1 cellular context compared by ENCODE assay signal in genomic region chr12:80709811-80710726, GRCh38.
TF ChIP-seq lines count a peak whose summit lies in the region.

No MANE protein-coding gene starts in this region.

TF ChIP-seq in WTC11, 78 proteins besides CTCF, POLR2A, EP300 and RAD21 (continued from another document):
- TF ChIP-seq, protein P1, sequence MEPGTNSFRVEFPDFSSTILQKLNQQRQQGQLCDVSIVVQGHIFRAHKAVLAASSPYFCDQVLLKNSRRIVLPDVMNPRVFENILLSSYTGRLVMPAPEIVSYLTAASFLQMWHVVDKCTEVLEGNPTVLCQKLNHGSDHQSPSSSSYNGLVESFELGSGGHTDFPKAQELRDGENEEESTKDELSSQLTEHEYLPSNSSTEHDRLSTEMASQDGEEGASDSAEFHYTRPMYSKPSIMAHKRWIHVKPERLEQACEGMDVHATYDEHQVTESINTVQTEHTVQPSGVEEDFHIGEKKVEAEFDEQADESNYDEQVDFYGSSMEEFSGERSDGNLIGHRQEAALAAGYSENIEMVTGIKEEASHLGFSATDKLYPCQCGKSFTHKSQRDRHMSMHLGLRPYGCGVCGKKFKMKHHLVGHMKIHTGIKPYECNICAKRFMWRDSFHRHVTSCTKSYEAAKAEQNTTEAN (CRISPR knock-in tag; IDR thresholded peaks at IDR 0.05): no peak
